Comparison of ENCODE assay signal across 1 cellular context in genomic region chr3:16319307-16319706, GRCh38.
TF ChIP-seq lines count a peak whose summit lies in the region.

No MANE protein-coding gene starts in this region.

TF ChIP-seq in K562, 482 proteins besides CTCF, POLR2A, EP300 and RAD21 (continued from another document and continues in another):
- 0 out of 2 replicates have a peak, but pooled peaks have one; percentile 13 for TF ChIP-seq CTBP1 (IDR thresholded peaks at IDR 0.05; ENCODE audit: borderline replicate concordance)
- no peak for TF ChIP-seq SREBF2 (CRISPR knock-in tag; IDR thresholded peaks at IDR 0.05)
- TF ChIP-seq, protein P1, sequence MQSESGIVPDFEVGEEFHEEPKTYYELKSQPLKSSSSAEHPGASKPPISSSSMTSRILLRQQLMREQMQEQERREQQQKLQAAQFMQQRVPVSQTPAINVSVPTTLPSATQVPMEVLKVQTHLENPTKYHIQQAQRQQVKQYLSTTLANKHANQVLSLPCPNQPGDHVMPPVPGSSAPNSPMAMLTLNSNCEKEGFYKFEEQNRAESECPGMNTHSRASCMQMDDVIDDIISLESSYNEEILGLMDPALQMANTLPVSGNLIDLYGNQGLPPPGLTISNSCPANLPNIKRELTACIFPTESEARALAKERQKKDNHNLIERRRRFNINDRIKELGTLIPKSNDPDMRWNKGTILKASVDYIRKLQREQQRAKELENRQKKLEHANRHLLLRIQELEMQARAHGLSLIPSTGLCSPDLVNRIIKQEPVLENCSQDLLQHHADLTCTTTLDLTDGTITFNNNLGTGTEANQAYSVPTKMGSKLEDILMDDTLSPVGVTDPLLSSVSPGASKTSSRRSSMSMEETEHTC (IDR thresholded peaks at IDR 0.05), result 0 out of 2 replicates have a peak, but pooled peaks have one; percentile 14
- TF ChIP-seq HNRNPLL (IDR thresholded peaks at IDR 0.05; ENCODE audit: low read depth, low read length, poor library complexity, severe bottlenecking), result no peak
- TF ChIP-seq ZNF766 (CRISPR knock-in tag; conservative IDR thresholded peaks at IDR 0.05), result no peak
- TF ChIP-seq ZNF24 (IDR thresholded peaks at IDR 0.05), result no peak
- peak; percentile 49; the same call in 1 of the 2 replicates for TF ChIP-seq ZZZ3 (IDR thresholded peaks at IDR 0.05)
- TF ChIP-seq MAZ (CRISPR knock-in tag; conservative IDR thresholded peaks at IDR 0.05 in 1 of 2, IDR thresholded peaks at IDR 0.05 in 1 of 2), result peak in 1 of 2 experiments; percentile 42; a peak in 1 of 4 replicates
- TF ChIP-seq SRSF1 (IDR thresholded peaks at IDR 0.05; ENCODE audit: low read depth, low read length), result no peak
- no peak for TF ChIP-seq ATF7 (IDR thresholded peaks at IDR 0.05)
- TF ChIP-seq, protein P2, sequence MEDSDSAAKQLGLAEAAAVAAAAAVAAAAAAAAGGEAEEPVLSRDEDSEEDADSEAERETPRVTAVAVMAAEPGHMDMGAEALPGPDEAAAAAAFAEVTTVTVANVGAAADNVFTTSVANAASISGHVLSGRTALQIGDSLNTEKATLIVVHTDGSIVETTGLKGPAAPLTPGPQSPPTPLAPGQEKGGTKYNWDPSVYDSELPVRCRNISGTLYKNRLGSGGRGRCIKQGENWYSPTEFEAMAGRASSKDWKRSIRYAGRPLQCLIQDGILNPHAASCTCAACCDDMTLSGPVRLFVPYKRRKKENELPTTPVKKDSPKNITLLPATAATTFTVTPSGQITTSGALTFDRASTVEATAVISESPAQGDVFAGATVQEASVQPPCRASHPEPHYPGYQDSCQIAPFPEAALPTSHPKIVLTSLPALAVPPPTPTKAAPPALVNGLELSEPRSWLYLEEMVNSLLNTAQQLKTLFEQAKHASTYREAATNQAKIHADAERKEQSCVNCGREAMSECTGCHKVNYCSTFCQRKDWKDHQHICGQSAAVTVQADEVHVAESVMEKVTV (CRISPR knock-in tag; IDR thresholded peaks at IDR 0.05), result peak; percentile 58
- no peak for TF ChIP-seq ZNF717 (CRISPR knock-in tag; IDR thresholded peaks at IDR 0.05)
- no peak for TF ChIP-seq BRF1 (IDR thresholded peaks at IDR 0.05; ENCODE audit: borderline replicate concordance, extremely low read depth, insufficient read length)
- TF ChIP-seq, protein P3, sequence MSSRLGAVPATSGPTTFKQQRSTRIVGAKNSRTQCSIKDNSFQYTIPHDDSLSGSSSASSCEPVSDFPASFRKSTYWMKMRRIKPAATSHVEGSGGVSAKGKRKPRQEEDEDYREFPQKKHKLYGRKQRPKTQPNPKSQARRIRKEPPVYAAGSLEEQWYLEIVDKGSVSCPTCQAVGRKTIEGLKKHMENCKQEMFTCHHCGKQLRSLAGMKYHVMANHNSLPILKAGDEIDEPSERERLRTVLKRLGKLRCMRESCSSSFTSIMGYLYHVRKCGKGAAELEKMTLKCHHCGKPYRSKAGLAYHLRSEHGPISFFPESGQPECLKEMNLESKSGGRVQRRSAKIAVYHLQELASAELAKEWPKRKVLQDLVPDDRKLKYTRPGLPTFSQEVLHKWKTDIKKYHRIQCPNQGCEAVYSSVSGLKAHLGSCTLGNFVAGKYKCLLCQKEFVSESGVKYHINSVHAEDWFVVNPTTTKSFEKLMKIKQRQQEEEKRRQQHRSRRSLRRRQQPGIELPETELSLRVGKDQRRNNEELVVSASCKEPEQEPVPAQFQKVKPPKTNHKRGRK (tag; IDR thresholded peaks at IDR 0.05), result no peak
- TF ChIP-seq ZNF586 (CRISPR knock-in tag; conservative IDR thresholded peaks at IDR 0.05), result no peak
- TF ChIP-seq, protein P4, sequence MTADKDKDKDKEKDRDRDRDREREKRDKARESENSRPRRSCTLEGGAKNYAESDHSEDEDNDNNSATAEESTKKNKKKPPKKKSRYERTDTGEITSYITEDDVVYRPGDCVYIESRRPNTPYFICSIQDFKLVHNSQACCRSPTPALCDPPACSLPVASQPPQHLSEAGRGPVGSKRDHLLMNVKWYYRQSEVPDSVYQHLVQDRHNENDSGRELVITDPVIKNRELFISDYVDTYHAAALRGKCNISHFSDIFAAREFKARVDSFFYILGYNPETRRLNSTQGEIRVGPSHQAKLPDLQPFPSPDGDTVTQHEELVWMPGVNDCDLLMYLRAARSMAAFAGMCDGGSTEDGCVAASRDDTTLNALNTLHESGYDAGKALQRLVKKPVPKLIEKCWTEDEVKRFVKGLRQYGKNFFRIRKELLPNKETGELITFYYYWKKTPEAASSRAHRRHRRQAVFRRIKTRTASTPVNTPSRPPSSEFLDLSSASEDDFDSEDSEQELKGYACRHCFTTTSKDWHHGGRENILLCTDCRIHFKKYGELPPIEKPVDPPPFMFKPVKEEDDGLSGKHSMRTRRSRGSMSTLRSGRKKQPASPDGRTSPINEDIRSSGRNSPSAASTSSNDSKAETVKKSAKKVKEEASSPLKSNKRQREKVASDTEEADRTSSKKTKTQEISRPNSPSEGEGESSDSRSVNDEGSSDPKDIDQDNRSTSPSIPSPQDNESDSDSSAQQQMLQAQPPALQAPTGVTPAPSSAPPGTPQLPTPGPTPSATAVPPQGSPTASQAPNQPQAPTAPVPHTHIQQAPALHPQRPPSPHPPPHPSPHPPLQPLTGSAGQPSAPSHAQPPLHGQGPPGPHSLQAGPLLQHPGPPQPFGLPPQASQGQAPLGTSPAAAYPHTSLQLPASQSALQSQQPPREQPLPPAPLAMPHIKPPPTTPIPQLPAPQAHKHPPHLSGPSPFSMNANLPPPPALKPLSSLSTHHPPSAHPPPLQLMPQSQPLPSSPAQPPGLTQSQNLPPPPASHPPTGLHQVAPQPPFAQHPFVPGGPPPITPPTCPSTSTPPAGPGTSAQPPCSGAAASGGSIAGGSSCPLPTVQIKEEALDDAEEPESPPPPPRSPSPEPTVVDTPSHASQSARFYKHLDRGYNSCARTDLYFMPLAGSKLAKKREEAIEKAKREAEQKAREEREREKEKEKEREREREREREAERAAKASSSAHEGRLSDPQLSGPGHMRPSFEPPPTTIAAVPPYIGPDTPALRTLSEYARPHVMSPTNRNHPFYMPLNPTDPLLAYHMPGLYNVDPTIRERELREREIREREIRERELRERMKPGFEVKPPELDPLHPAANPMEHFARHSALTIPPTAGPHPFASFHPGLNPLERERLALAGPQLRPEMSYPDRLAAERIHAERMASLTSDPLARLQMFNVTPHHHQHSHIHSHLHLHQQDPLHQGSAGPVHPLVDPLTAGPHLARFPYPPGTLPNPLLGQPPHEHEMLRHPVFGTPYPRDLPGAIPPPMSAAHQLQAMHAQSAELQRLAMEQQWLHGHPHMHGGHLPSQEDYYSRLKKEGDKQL (CRISPR knock-in tag; IDR thresholded peaks at IDR 0.05; ENCODE audit: borderline replicate concordance), result no peak
- TF ChIP-seq OTX1 (CRISPR knock-in tag; IDR thresholded peaks at IDR 0.05), result no peak
- TF ChIP-seq E2F8 (IDR thresholded peaks at IDR 0.05; ENCODE audit: low read depth, partially characterized antibody), result no peak
- TF ChIP-seq MXI1 (IDR thresholded peaks at IDR 0.05; ENCODE audit: low read depth, low read length), result no peak
- TF ChIP-seq ZNF174 (CRISPR knock-in tag; IDR thresholded peaks at IDR 0.05), result no peak
- TF ChIP-seq ZBTB8A (IDR thresholded peaks at IDR 0.05; ENCODE audit: partially characterized antibody), result no peak
- no peak for TF ChIP-seq LARP7 (IDR thresholded peaks at IDR 0.05)
- TF ChIP-seq, protein P5, sequence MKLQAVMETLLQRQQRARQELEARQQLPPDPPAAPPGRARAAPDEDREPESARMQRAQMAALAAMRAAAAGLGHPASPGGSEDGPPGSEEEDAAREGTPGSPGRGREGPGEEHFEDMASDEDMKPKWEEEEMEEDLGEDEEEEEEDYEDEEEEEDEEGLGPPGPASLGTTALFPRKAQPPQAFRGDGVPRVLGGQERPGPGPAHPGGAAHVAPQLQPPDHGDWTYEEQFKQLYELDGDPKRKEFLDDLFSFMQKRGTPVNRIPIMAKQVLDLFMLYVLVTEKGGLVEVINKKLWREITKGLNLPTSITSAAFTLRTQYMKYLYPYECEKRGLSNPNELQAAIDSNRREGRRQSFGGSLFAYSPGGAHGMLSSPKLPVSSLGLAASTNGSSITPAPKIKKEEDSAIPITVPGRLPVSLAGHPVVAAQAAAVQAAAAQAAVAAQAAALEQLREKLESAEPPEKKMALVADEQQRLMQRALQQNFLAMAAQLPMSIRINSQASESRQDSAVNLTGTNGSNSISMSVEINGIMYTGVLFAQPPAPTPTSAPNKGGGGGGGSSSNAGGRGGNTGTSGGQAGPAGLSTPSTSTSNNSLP (IDR thresholded peaks at IDR 0.05; ENCODE audit: borderline replicate concordance, low read depth, low read length), result peak; percentile 63; the same call in 1 of the 2 replicates
- no peak for TF ChIP-seq ZBTB43 (CRISPR knock-in tag; IDR thresholded peaks at IDR 0.05)
- TF ChIP-seq HBP1 (CRISPR knock-in tag; IDR thresholded peaks at IDR 0.05), result no peak
- no peak for TF ChIP-seq ELF2 (CRISPR knock-in tag; IDR thresholded peaks at IDR 0.05)
- TF ChIP-seq TCF7 (IDR thresholded peaks at IDR 0.05; ENCODE audit: borderline replicate concordance), result no peak
- TF ChIP-seq TOE1 (IDR thresholded peaks at IDR 0.05; ENCODE audit: borderline replicate concordance), result peak; percentile 18; the same call in 1 of the 2 replicates
- no peak for TF ChIP-seq TOE1 (CRISPR knock-in tag; IDR thresholded peaks at IDR 0.05; ENCODE audit: borderline replicate concordance, low read depth)
- TF ChIP-seq ZNF764 (CRISPR knock-in tag; IDR thresholded peaks at IDR 0.05; ENCODE audit: low read depth), result no peak
- TF ChIP-seq POLR2B (IDR thresholded peaks at IDR 0.05; ENCODE audit: low read depth, partially characterized antibody), result no peak
- no peak for TF ChIP-seq ZKSCAN1 (IDR thresholded peaks at IDR 0.05; ENCODE audit: low read depth, low read length)
- no peak for TF ChIP-seq ZKSCAN3 (CRISPR knock-in tag; IDR thresholded peaks at IDR 0.05)
- TF ChIP-seq DNMT1 (IDR thresholded peaks at IDR 0.05), result no peak
- TF ChIP-seq ZNF77 (CRISPR knock-in tag; IDR thresholded peaks at IDR 0.05), result no peak
- TF ChIP-seq HMGN3 (IDR thresholded peaks at IDR 0.05; ENCODE audit: borderline replicate concordance, extremely low read depth, insufficient read length, low read depth, low read length), result no peak
- TF ChIP-seq ZNF75A (CRISPR knock-in tag; IDR thresholded peaks at IDR 0.05), result no peak
- no peak for TF ChIP-seq NFIX (CRISPR knock-in tag; IDR thresholded peaks at IDR 0.05; ENCODE audit: low read depth)
- TF ChIP-seq CREBBP (IDR thresholded peaks at IDR 0.05; ENCODE audit: low read depth, low read length), result no peak
